Comparison of ENCODE assay signal across 15 cellular contexts in the genomic region with DNA sequence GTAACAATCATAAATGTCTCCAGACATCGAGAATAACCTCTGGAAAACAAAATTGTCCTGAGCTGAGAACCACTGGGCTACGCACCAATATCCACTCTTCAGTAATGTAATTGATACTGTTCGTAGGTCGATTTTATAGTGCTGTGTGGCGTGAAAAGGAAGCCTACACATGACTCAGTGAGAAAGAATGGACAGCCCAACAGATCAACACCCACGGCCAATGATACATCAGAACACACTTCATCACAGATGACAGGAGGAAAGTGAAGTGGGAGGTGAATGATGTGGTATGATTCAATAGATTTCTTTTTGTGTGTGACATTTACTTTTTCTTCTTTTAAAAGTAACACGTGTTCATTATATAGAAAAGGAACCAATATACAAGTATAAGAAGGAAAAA.
DNase-seq lines count a peak whose midpoint lies in the region; ATAC-seq and TF ChIP-seq lines count a peak whose summit lies in the region.
"Had no signal": no experiment of that assay in that cellular context is flagged by ENCODE, and none has a peak within 500 bp of the region (broad histone marks: within the 10 kb centered on the region; RNA-seq: fewer than 3 reads in every experiment).

No MANE protein-coding gene starts in this region.

- H3K27ac ChIP-seq in brain microvascular endothelial cell (peak overlapping the region; percentile 65), mesenchymal stem cell (ENCODE audit: low read length, poor library complexity, severe bottlenecking) (no peak overlapping the region), left ventricle myocardium inferior (replicated peaks) (no peak overlapping the region)
- H3K27ac ChIP-seq: lower lobe of right lung, thoracic aorta had no signal

- no peaks in the 10 kb centered on the region for H3K9me3 ChIP-seq in mesenchymal stem cell (ENCODE audit: control insufficient read depth, low read length)
- H3K9me3 ChIP-seq in left ventricle myocardium inferior (replicated peaks) = no peaks in the 10 kb centered on the region
- H3K9me3 ChIP-seq: lower lobe of right lung, thoracic aorta had no signal

- H3K4me2 ChIP-seq in mesenchymal stem cell (ENCODE audit: low read length, poor library complexity, severe bottlenecking) = no peak overlapping the region

- WGBS in mesenchymal stem cell = no CpG with 5 or more reads among the region's 7 CpGs

- no peak overlapping the region for H3K9ac ChIP-seq in mesenchymal stem cell (ENCODE audit: low read length)

- intact Hi-C loops in left ventricle myocardium inferior (cut with micrococcal nuclease) = no loop called here

- no peaks in the 10 kb centered on the region for H3K4me1 Mint-ChIP-seq in stimulated activated naive CD8-positive, alpha-beta T cell treated with anti-CD3 and anti-CD28 coated beads, Interleukin-15, amount 100 ng/mL, for 72 hours
- H3K4me1 Mint-ChIP-seq: B cell had no signal

- H3K27me3 ChIP-seq in brain microvascular endothelial cell (replicated peaks) = no peaks in the 10 kb centered on the region
- no peaks in the 10 kb centered on the region for H3K27me3 ChIP-seq in mesenchymal stem cell (ENCODE audit: control insufficient read depth in 1 of 2, insufficient read depth in 1 of 2, low read length in 2 of 2)
- H3K27me3 ChIP-seq in left ventricle myocardium inferior (ENCODE audit: low read depth) = no peaks in the 10 kb centered on the region

- peaks cover 13% of the 10 kb centered on the region for H3K27me3 Mint-ChIP-seq in stimulated activated naive CD8-positive, alpha-beta T cell treated with anti-CD3 and anti-CD28 coated beads, Interleukin-15, amount 100 ng/mL, for 72 hours

- no peaks in the 10 kb centered on the region for H3K79me1 ChIP-seq in mesenchymal stem cell (replicated peaks; ENCODE audit: low read length, poor library complexity, severe bottlenecking)

- in situ Hi-C loops in brain microvascular endothelial cell (cut with HindIII; ENCODE audit: low pct_ligation_motif_present, low sequenced_read_pairs) = no loop called here

- no peak overlapping the region for H3K4ac ChIP-seq in mesenchymal stem cell (ENCODE audit: low read depth in 1 of 2, low read length in 2 of 2)

- H3K27ac Mint-ChIP-seq in stimulated activated naive CD8-positive, alpha-beta T cell treated with anti-CD3 and anti-CD28 coated beads, Interleukin-15, amount 100 ng/mL, for 72 hours = no peak overlapping the region
- H3K27ac Mint-ChIP-seq: B cell had no signal

- no peak overlapping the region for H3K4me3 Mint-ChIP-seq in stimulated activated naive CD8-positive, alpha-beta T cell treated with anti-CD3 and anti-CD28 coated beads, Interleukin-15, amount 100 ng/mL, for 72 hours
- H3K4me3 Mint-ChIP-seq: B cell, nephron progenitor cell had no signal

- no peak overlapping the region for H3K14ac ChIP-seq in mesenchymal stem cell (ENCODE audit: low read length in 2 of 2)

- H2AFZ ChIP-seq in mesenchymal stem cell (ENCODE audit: low read depth, low read length) = peak overlapping the region; percentile 71

- H2BK12ac ChIP-seq in mesenchymal stem cell (ENCODE audit: low read length in 2 of 2) = peak overlapping the region in 1 of 2 experiments; percentile 31

- H4K8ac ChIP-seq in mesenchymal stem cell (ENCODE audit: low read length) = no peak overlapping the region

- H4K91ac ChIP-seq in mesenchymal stem cell (ENCODE audit: low read length) = no peak overlapping the region

- no peak overlapping the region for H2AK5ac ChIP-seq in mesenchymal stem cell (ENCODE audit: low read length, severe bottlenecking)

- no peaks in the 10 kb centered on the region for H3K9me3 Mint-ChIP-seq in stimulated activated naive CD8-positive, alpha-beta T cell treated with anti-CD3 and anti-CD28 coated beads, Interleukin-15, amount 100 ng/mL, for 72 hours

- H3K23ac ChIP-seq in mesenchymal stem cell (ENCODE audit: low read length in 2 of 2) = no peak overlapping the region

- no peak overlapping the region for H2BK120ac ChIP-seq in mesenchymal stem cell (ENCODE audit: low read depth, low read length)

- H3K4me3 ChIP-seq in brain microvascular endothelial cell (ENCODE audit: low read depth, low read length) (no peak overlapping the region), mesenchymal stem cell (ENCODE audit: insufficient read depth in 1 of 2, low read depth in 1 of 2, low read length in 2 of 2) (no peak overlapping the region), left ventricle myocardium inferior (no peak overlapping the region)
- H3K4me3 ChIP-seq: lower lobe of right lung, thoracic aorta had no signal

- no peak overlapping the region for H2BK5ac ChIP-seq in mesenchymal stem cell (ENCODE audit: low read depth, low read length, poor library complexity, severe bottlenecking)

- H3K4me1 ChIP-seq in mesenchymal stem cell (ENCODE audit: control insufficient read depth, insufficient read depth, low read depth, low read length) (peaks cover 2% of the 10 kb centered on the region), left ventricle myocardium inferior (no peaks in the 10 kb centered on the region)
- H3K4me1 ChIP-seq: lower lobe of right lung had no signal

- ATAC-seq in stimulated activated naive CD8-positive, alpha-beta T cell treated with anti-CD3 and anti-CD28 coated beads, Interleukin-15, amount 100 ng/mL, for 72 hours = no peak
- ATAC-seq in GM19395 (IDR thresholded peaks at IDR 0.05; ENCODE audit: unreplicated experiment) = no peak
- ATAC-seq: lower lobe of right lung had no signal

- DNase-seq in AG20443 (ENCODE audit: low spot score) (peak; percentile 24), LHCN-M2 (ENCODE audit: low read depth) (peak; percentile 80), brain microvascular endothelial cell (peak; percentile 91), mesenchymal stem cell (peak; percentile 71), NCI-H2171 treated with DMSO at 0.1 percent for 48 hours (lab: John Stamatoyannopoulos, UW) (no peak), left ventricle myocardium inferior (no peak)
- DNase-seq in stimulated activated naive CD8-positive, alpha-beta T cell treated with anti-CD3 and anti-CD28 coated beads, Interleukin-15, amount 100 ng/mL, for 72 hours = no peak
- DNase-seq: lower lobe of right lung, NCI-H1436, NCI-H510A, nephron progenitor cell, OCI-M1 had no signal

- H3K18ac ChIP-seq in mesenchymal stem cell (ENCODE audit: low read depth in 1 of 2, low read length in 2 of 2) = no peak overlapping the region

- no peak overlapping the region for H2BK15ac ChIP-seq in mesenchymal stem cell (ENCODE audit: low read depth, poor library complexity, severe bottlenecking)

- TF ChIP-seq CTCF in brain microvascular endothelial cell (IDR thresholded peaks at IDR 0.05; ENCODE audit: low read depth, low read length, missing control alignments) = no peak
- TF ChIP-seq CTCF in left ventricle myocardium inferior (IDR thresholded peaks at IDR 0.05; ENCODE audit: borderline replicate concordance) = no peak

- H3K36me3 ChIP-seq in brain microvascular endothelial cell (replicated peaks) = no peaks in the 10 kb centered on the region
- no peaks in the 10 kb centered on the region for H3K36me3 ChIP-seq in mesenchymal stem cell (ENCODE audit: control insufficient read depth in 1 of 2, insufficient read depth in 2 of 2, low read depth in 1 of 2, low read length in 2 of 2)
- no peaks in the 10 kb centered on the region for H3K36me3 ChIP-seq in left ventricle myocardium inferior
- H3K36me3 ChIP-seq: lower lobe of right lung, thoracic aorta had no signal

Comparison
In these comparisons a context has a peak if more than half of its experiments do, and no peak if none do; other contexts are left out.
1. DNase-seq: peak in AG20443 (single experiment), LHCN-M2 (single experiment), brain microvascular endothelial cell (single experiment) and mesenchymal stem cell (single experiment); none in NCI-H2171 treated with DMSO at 0.1 percent for 48 hours (single experiment), stimulated activated naive CD8-positive, alpha-beta T cell treated with anti-CD3 and anti-CD28 coated beads, Interleukin-15, amount 100 ng/mL, for 72 hours (0 of 2) and left ventricle myocardium inferior (single experiment).